Comparison of ENCODE assay signal across 13 cellular contexts in the genomic region with DNA sequence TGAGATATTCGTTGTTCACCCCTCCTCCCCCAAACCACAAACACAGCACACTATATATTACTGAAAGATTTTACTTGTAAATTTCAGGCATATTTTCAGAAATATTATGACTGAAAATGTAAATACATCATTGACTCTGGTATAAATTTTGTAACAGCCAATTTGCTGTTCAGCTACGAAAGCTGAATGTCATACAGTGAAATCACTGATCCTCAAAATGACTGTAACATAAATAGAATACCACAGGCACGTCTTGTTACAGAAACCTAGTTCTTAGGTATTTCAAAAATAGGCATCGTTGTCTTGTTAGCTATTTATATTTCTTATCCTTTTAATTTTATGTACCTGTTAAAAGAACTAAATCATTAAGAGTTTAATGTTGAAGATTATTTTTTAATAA. TPM values are rescaled to one million over a fixed set of nuclear protein-coding genes. Genes with fewer than 3 reads are reported as not detected.
DNase-seq lines count a peak whose midpoint lies in the region; ATAC-seq and TF ChIP-seq lines count a peak whose summit lies in the region.
"Had no signal": no experiment of that assay in that cellular context is flagged by ENCODE, and none has a peak within 500 bp of the region (broad histone marks: within the 10 kb centered on the region; RNA-seq: fewer than 3 reads in every experiment).

No MANE protein-coding gene starts in this region.

- H3K4me1 ChIP-seq in trophoblast cell (ENCODE audit: control insufficient read depth in 1 of 2, insufficient read depth in 2 of 2, low read length in 2 of 2) (peaks cover 0 to 3% of the 10 kb centered on the region in 2 experiments), adrenal gland (replicated peaks in 1 of 2) (peaks cover 2 to 26% of the 10 kb centered on the region in 2 donors), GM23248 (ENCODE audit: insufficient read depth) (peaks cover 5% of the 10 kb centered on the region; the same call in 1 of the 2 replicates)
- H3K4me1 ChIP-seq: lower lobe of right lung, SJCRH30 had no signal

- no peaks in the 10 kb centered on the region for H3K9me3 ChIP-seq in trophoblast cell (ENCODE audit: insufficient read depth, low read depth, low read length)
- H3K9me3 ChIP-seq in adrenal gland (replicated peaks in 1 of 3), result no peaks in the 10 kb centered on the region
- no peaks in the 10 kb centered on the region for H3K9me3 ChIP-seq in GM23248 (ENCODE audit: low read depth)
- H3K9me3 ChIP-seq: lower lobe of right lung, SJCRH30 had no signal

- H2BK5ac ChIP-seq in trophoblast cell (ENCODE audit: low read depth, low read length, poor library complexity), result no peak overlapping the region

- in situ Hi-C loops in GM23248 (cut with MboI), result no loop called here

- no peaks in the 10 kb centered on the region for H3F3A ChIP-seq in GM23248 (ENCODE audit: insufficient read depth)

- H3K9me2 ChIP-seq in GM23248 (ENCODE audit: insufficient read depth), result no peaks in the 10 kb centered on the region

- H3K4me2 ChIP-seq in trophoblast cell (ENCODE audit: low read length) (no peak overlapping the region), GM23248 (ENCODE audit: unreplicated experiment) (no peak overlapping the region)

- H2AFZ ChIP-seq in trophoblast cell (ENCODE audit: insufficient read depth, low read length, poor library complexity) (no peak overlapping the region), GM23248 (no peak overlapping the region)

- no peaks in the 10 kb centered on the region for H3K27me3 ChIP-seq in trophoblast cell (ENCODE audit: insufficient read depth, low read length)
- H3K27me3 ChIP-seq in adrenal gland, result no peaks in the 10 kb centered on the region
- no peaks in the 10 kb centered on the region for H3K27me3 ChIP-seq in GM23248 (replicated peaks; ENCODE audit: insufficient read depth)
- H3K27me3 ChIP-seq: brain microvascular endothelial cell, SJCRH30 had no signal

- H3K27ac ChIP-seq in trophoblast cell (ENCODE audit: low read depth, low read length), result no peak overlapping the region
- H3K27ac ChIP-seq in adrenal gland, result no peak overlapping the region
- no peak overlapping the region for H3K27ac ChIP-seq in GM23248
- H3K27ac ChIP-seq: brain microvascular endothelial cell, lower lobe of right lung, SJCRH30 had no signal

- H2BK12ac ChIP-seq in trophoblast cell (ENCODE audit: low read length), result no peak overlapping the region

- no peak overlapping the region for H3K18ac ChIP-seq in trophoblast cell (ENCODE audit: low read length)

- TF ChIP-seq POLR2A in GM18505 (IDR thresholded peaks at IDR 0.05; ENCODE audit: borderline replicate concordance, extremely low read depth, insufficient read depth, insufficient read length) (no peak), adrenal gland (IDR thresholded peaks at IDR 0.05) (no peak)

- no peak overlapping the region for H3K4ac ChIP-seq in trophoblast cell (ENCODE audit: low read depth, low read length)

- H2AK5ac ChIP-seq in trophoblast cell (ENCODE audit: low read length), result no peak overlapping the region

- no peaks in the 10 kb centered on the region for H3K79me2 ChIP-seq in trophoblast cell (ENCODE audit: control insufficient read depth, insufficient read depth, low read length, poor library complexity)
- H3K79me2 ChIP-seq in GM23248 (ENCODE audit: insufficient read depth), result peaks cover 50% of the 10 kb centered on the region

- ATAC-seq in GM18505 (IDR thresholded peaks at IDR 0.05; ENCODE audit: unreplicated experiment), result peak; percentile 59
- ATAC-seq in GM21381 (IDR thresholded peaks at IDR 0.05; ENCODE audit: unreplicated experiment), result peak; percentile 50
- ATAC-seq in HG02981 (IDR thresholded peaks at IDR 0.05; ENCODE audit: unreplicated experiment), result peak; percentile 46
- ATAC-seq: lower lobe of right lung had no signal

- H4K8ac ChIP-seq in trophoblast cell (ENCODE audit: low read depth, low read length), result no peak overlapping the region

- TF ChIP-seq CTCF in adrenal gland (IDR thresholded peaks at IDR 0.05), result no peak

- H3K4me3 ChIP-seq in trophoblast cell (ENCODE audit: low read depth, low read length) (no peak overlapping the region), adrenal gland (no peak overlapping the region), GM23248 (no peak overlapping the region)
- H3K4me3 ChIP-seq: lower lobe of right lung, SJCRH30 had no signal

- H3K36me3 ChIP-seq in trophoblast cell (ENCODE audit: control insufficient read depth in 1 of 2, insufficient read depth in 2 of 2, low read length in 2 of 2) (peaks cover 2 to 5% of the 10 kb centered on the region in 2 experiments), adrenal gland (replicated peaks in 1 of 2) (no peaks in the 10 kb centered on the region), GM23248 (ENCODE audit: low read depth) (0 out of 2 replicates have a peak, but pooled peaks cover 11% of the 10 kb centered on the region)
- H3K36me3 ChIP-seq: lower lobe of right lung had no signal

- H3K23ac ChIP-seq in trophoblast cell (ENCODE audit: low read length), result no peak overlapping the region

- H4K12ac ChIP-seq in trophoblast cell (ENCODE audit: low read depth, low read length), result no peak overlapping the region

- H3K79me1 ChIP-seq in trophoblast cell (ENCODE audit: low read length), result peaks cover 1% of the 10 kb centered on the region

- no peak overlapping the region for H2BK120ac ChIP-seq in trophoblast cell (ENCODE audit: insufficient read depth, low read length, poor library complexity)

- no peak overlapping the region for H4K91ac ChIP-seq in trophoblast cell (ENCODE audit: low read depth, low read length)

- WGBS in trophoblast cell (ENCODE audit: extremely low coverage, insufficient coverage, insufficient read length), result no CpG with 5 or more reads among the region's 4 CpGs
- WGBS in adrenal gland, 4 donors, result 90 to 93% (median 90%) methylated on average over 4 of the region's 4 CpGs
- WGBS in GM23248 (ENCODE audit: low coverage in 1 of 2, low lambda C conversion rate in 2 of 2, missing lambda C conversion rate in 2 of 2), 2 experiments, result 89 to 93% methylated on average over 4 of the region's 4 CpGs

- H3K9ac ChIP-seq in trophoblast cell (ENCODE audit: low read length) (no peak overlapping the region), GM23248 (no peak overlapping the region)

- intact Hi-C loops in adrenal gland (cut with DNase I), result no loop called here

- H3K14ac ChIP-seq in trophoblast cell (ENCODE audit: low read length), result no peak overlapping the region

- H4K20me1 ChIP-seq in GM23248 (ENCODE audit: insufficient read depth), result peaks cover 6% of the 10 kb centered on the region; the same call in 1 of the 2 replicates

- DNase-seq in amniotic epithelial cell (ENCODE audit: low read depth) (peak; percentile 37), trophoblast cell (no peak), adrenal gland (no peak), GM23248 (no peak), NCI-H2227 treated with DMSO at 0.1 percent for 48 hours (lab: John Stamatoyannopoulos, UW) (no peak)
- DNase-seq: activated gamma-delta T cell; brain microvascular endothelial cell; lower lobe of right lung; NK-92 treated with Interleukin-12 subunit alpha and Interleukin-12 subunit beta, amount 100 ng/mL, for 24 hours; SJCRH30 had no signal

RNA-seq across cellular contexts. Expression of gene TRUB1, which starts 15.1 kb away (rescaled TPM):
- polyA plus RNA-seq in trophoblast cell (2013), result 10.8 and 11.0 TPM in 2 replicates
- 10 to 100 TPM; 12.6 to 59.8 (median 52.4) TPM for total RNA-seq in adrenal gland
- 10 to 100 TPM in 1 of 3 donors, 1 to 10 TPM in 2; 7.9 to 53.0 (median 9.5) TPM for polyA plus RNA-seq in adrenal gland
- 19.6 and 25.4 TPM in 2 replicates for total RNA-seq in GM23248 (2014; rRNA removed; shearing (Covaris generic))
- polyA plus RNA-seq in GM23248 (2016; fragmentation: Nextera tagmentation; extraction: Ambion mirVana), result 17.4 and 20.5 TPM in 2 replicates
